Comparison of ENCODE assay signal across 7 cellular contexts in the genomic region with DNA sequence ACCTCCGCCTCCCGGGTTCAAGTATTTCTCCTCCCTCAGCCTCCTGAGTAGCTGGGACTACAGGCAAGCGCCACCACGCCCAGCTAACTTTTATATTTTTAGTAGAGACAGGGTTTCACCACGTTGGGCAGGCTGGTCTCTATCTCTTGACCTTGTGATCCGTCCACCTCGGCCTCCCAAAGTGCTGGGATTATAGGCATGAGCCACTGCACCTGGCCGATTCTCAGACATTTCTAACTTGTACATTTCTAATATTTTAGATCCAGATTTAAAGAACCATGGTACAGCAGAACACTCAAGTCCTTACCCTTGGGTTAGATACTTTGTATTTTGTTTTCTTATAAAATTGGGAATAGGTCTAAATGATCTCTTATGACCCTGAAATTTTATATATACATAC. TPM values are rescaled to one million over a fixed set of nuclear protein-coding genes. Genes with fewer than 3 reads are reported as not detected.
DNase-seq lines count a peak whose midpoint lies in the region; ATAC-seq, FAIRE-seq and TF ChIP-seq lines count a peak whose summit lies in the region.
"Not testable (repeated sequence)": the region's sequence is repeated elsewhere in the genome, so short reads cannot be mapped to it uniquely, and the experiment has no call there.

No MANE protein-coding gene starts in this region.

- not testable (repeated sequence) for FAIRE-seq in A549 (lab: Jason Lieb, UNC)

- H3K9me2 ChIP-seq in HCT116 (ENCODE audit: insufficient read depth) = not testable (repeated sequence)

- ATAC-seq in A549; HCT116; RWPE2 (ENCODE audit: low read depth); activated T-cell treated with anti-CD3 and anti-CD28 coated beads, Interleukin-2, amount 50 U/mL, for 72 hours (replicated peaks in 1 of 2); memory B cell (ENCODE audit: low read depth); gastrocnemius medialis: not testable (repeated sequence)

- in situ Hi-C loops in gastrocnemius medialis (cut with MboI; ENCODE audit: low sequenced_read_pairs in 4 of 4) = not testable (repeated sequence)

- not testable (repeated sequence) for TF ChIP-seq EP300 in A549 (IDR thresholded peaks at IDR 0.05)

- peaks cover 70% of the 10 kb centered on the region for H3K4me1 Mint-ChIP-seq in activated T-cell treated with anti-CD3 and anti-CD28 coated beads, Interleukin-2, amount 50 U/mL, for 72 hours (ENCODE audit: low read depth)
- H3K4me1 Mint-ChIP-seq in chondrocyte (ENCODE audit: low read depth) = peaks cover 37% of the 10 kb centered on the region
- peaks cover 23% of the 10 kb centered on the region for H3K4me1 Mint-ChIP-seq in memory B cell

- BruUV-seq in HCT116 (replicated peaks; lab: Mats Ljungman, UMichigan) = not testable (repeated sequence)

- H3K27me3 ChIP-seq in HCT116 (ENCODE audit: insufficient read depth, low read length); RWPE2 (ENCODE audit: insufficient read depth, poor library complexity, severe bottlenecking); gastrocnemius medialis: not testable (repeated sequence)

- peaks cover 98% of the 10 kb centered on the region for H3K79me2 ChIP-seq in HCT116 (ENCODE audit: insufficient read depth, low read length)

- H3K9ac ChIP-seq in HCT116 (ENCODE audit: low read length) = not testable (repeated sequence)

- intact Hi-C loops in HCT116 (cut with micrococcal nuclease); gastrocnemius medialis (cut with DNase I; ENCODE audit: low total_unique reads): not testable (repeated sequence)

- H3K27ac Mint-ChIP-seq in activated T-cell treated with anti-CD3 and anti-CD28 coated beads, Interleukin-2, amount 50 U/mL, for 72 hours = peak overlapping the region; percentile 50
- H3K27ac Mint-ChIP-seq in chondrocyte (ENCODE audit: unreplicated experiment) (peak overlapping the region; percentile 81), memory B cell (peak overlapping the region; percentile 54)

- peak overlapping the region; percentile 4 to 63; a peak in 4 of 6 replicates for H3K27ac ChIP-seq in A549
- peak overlapping the region; percentile 12; the same call in 1 of the 2 replicates for H3K27ac ChIP-seq in HCT116 (ENCODE audit: low read depth, low read length)
- peak overlapping the region; percentile 37 for H3K27ac ChIP-seq in RWPE2 (ENCODE audit: poor library complexity, severe bottlenecking)
- peak overlapping the region; percentile 24 to 71 (median 66) for H3K27ac ChIP-seq in gastrocnemius medialis

- TF ChIP-seq CTCF in A549 (IDR thresholded peaks at IDR 0.05); HCT116 (IDR thresholded peaks at IDR 0.05 in 2 of 3, conservative IDR thresholded peaks at IDR 0.05 in 1 of 3; ENCODE audit: borderline replicate concordance in 1 of 3, insufficient read depth in 1 of 3, low read depth in 2 of 3, low read length in 2 of 3); RWPE2 (IDR thresholded peaks at IDR 0.05; ENCODE audit: poor library complexity, severe bottlenecking); chondrocyte (IDR thresholded peaks at IDR 0.05); gastrocnemius medialis (IDR thresholded peaks at IDR 0.05 in 4 of 5, conservative IDR thresholded peaks at IDR 0.05 in 1 of 5): not testable (repeated sequence)

- not testable (repeated sequence) for TF ChIP-seq RAD21 in A549 (conservative IDR thresholded peaks at IDR 0.05 in 1 of 2, IDR thresholded peaks at IDR 0.05 in 1 of 2); HCT116 (IDR thresholded peaks at IDR 0.05; ENCODE audit: low read depth)

- H3K4me1 ChIP-seq in A549 (peaks cover 42% of the 10 kb centered on the region), HCT116 (ENCODE audit: control insufficient read depth in 1 of 2, insufficient read depth in 2 of 2, low read length in 2 of 2) (peaks cover 43 to 68% of the 10 kb centered on the region in 2 experiments), RWPE2 (ENCODE audit: insufficient read depth, poor library complexity, severe bottlenecking) (peaks cover 14% of the 10 kb centered on the region), gastrocnemius medialis (peaks cover 13 to 16% of the 10 kb centered on the region in 2 donors)

- not testable (repeated sequence) for H3K4me2 ChIP-seq in A549
- peak overlapping the region; percentile 43 for H3K4me2 ChIP-seq in HCT116 (ENCODE audit: low read length)

- CTCF ChIA-PET in A549 (lab: Yijun Ruan, JAX) (interaction anchor here (0.9 to 2.0 kb wide), 4 partner anchors 19 to 172 kb away, joined by 3 to 11 read pairs (median 4); no protein-coding TSS in a partner anchor), HCT116 (lab: Charles Lee) (interaction anchor here (1.0 kb wide), 1 partner anchor 18 kb away, joined by 3 read pairs; no protein-coding TSS in a partner anchor)

- RAD21 ChIA-PET in HCT116 (lab: Charles Lee; ENCODE audit: low non-redundant PET in 1 of 2, low total read pairs in 2 of 2, uncharacterized antibody in 2 of 2, unreplicated experiment in 2 of 2) = not testable (repeated sequence)

- not testable (repeated sequence) for H3K4me3 Mint-ChIP-seq in activated T-cell treated with anti-CD3 and anti-CD28 coated beads, Interleukin-2, amount 50 U/mL, for 72 hours; chondrocyte (ENCODE audit: unreplicated experiment); memory B cell

- not testable (repeated sequence) for H3K4me3 ChIP-seq in A549; HCT116 (replicated peaks in 1 of 2; ENCODE audit: low read depth in 1 of 2, low read length in 2 of 2); RWPE2 (ENCODE audit: severe bottlenecking); gastrocnemius medialis

- WGBS in A549 (ENCODE audit: missing lambda C conversion rate) = 74% methylated on average over 8 of the region's 8 CpGs

- not testable (repeated sequence) for H3K27me3 Mint-ChIP-seq in activated T-cell treated with anti-CD3 and anti-CD28 coated beads, Interleukin-2, amount 50 U/mL, for 72 hours (ENCODE audit: low read depth); chondrocyte (ENCODE audit: low read depth); memory B cell

- not testable (repeated sequence) for H3K36me3 Mint-ChIP-seq in activated T-cell treated with anti-CD3 and anti-CD28 coated beads, Interleukin-2, amount 50 U/mL, for 72 hours (ENCODE audit: insufficient read depth in 2 of 2); chondrocyte (ENCODE audit: low read depth); memory B cell

- H2AFZ ChIP-seq in HCT116 (ENCODE audit: low read depth, low read length, poor library complexity, severe bottlenecking) = not testable (repeated sequence)

- not testable (repeated sequence) for H3K9me3 ChIP-seq in A549; HCT116 (ENCODE audit: control insufficient read depth in 1 of 2, insufficient read depth in 1 of 2, low read depth in 1 of 2, low read length in 2 of 2); RWPE2 (ENCODE audit: severe bottlenecking); gastrocnemius medialis

- H3K36me3 ChIP-seq in HCT116 (ENCODE audit: control insufficient read depth in 1 of 2, insufficient read depth in 2 of 2, low read length in 2 of 2); gastrocnemius medialis: not testable (repeated sequence)
- H3K36me3 ChIP-seq in RWPE2 (ENCODE audit: low read depth) = peaks cover 38% of the 10 kb centered on the region

- TF ChIP-seq POLR2A in A549 (IDR thresholded peaks at IDR 0.05; ENCODE audit: low read length); HCT116 (IDR thresholded peaks at IDR 0.05; ENCODE audit: borderline replicate concordance, extremely low read depth, insufficient read depth, insufficient read length); gastrocnemius medialis (IDR thresholded peaks at IDR 0.05): not testable (repeated sequence)

- POLR2A ChIA-PET in A549 (lab: Yijun Ruan, JAX) = interaction anchor here (0.7 kb wide), 1 partner anchor 300 kb away, joined by 3 read pairs; no protein-coding TSS in a partner anchor
- POLR2A ChIA-PET in HCT116 (lab: Charles Lee) = not testable (repeated sequence)

- H4K20me1 ChIP-seq in HCT116 (ENCODE audit: insufficient read depth) = peaks cover 11% of the 10 kb centered on the region; the same call in 1 of the 2 replicates

- H3K9me3 Mint-ChIP-seq in activated T-cell treated with anti-CD3 and anti-CD28 coated beads, Interleukin-2, amount 50 U/mL, for 72 hours; chondrocyte (ENCODE audit: low read depth); memory B cell: not testable (repeated sequence)

- DNase-seq in A549 (ENCODE audit: low read depth in 1 of 2, low spot score in 1 of 2); HCT116 (ENCODE audit: low read depth, low spot score); RWPE2 (ENCODE audit: low spot score); activated T-cell treated with anti-CD3 and anti-CD28 coated beads, Interleukin-2, amount 50 U/mL, for 72 hours; chondrocyte (ENCODE audit: low spot score); memory B cell (ENCODE audit: low spot score in 2 of 2); gastrocnemius medialis: not testable (repeated sequence)

RNA-seq across cellular contexts. Expression of gene UBE2D2, which starts 31.9 kb away (rescaled TPM):
- polyA plus RNA-seq in A549 (2011; rRNA removed) (74.8 and 92.9 TPM in 2 replicates), A549 (2017; fragmentation: RNase III; extraction: RNeasy Plus Mini Kit Qiagen cat#74134 plus additional on column Dnase treatment) (114 to 116 TPM (median 115 TPM) in 3 replicates)
- 29.7 and 31.5 TPM in 2 replicates for polyA plus RNA-seq in A549 (2012; cell fraction: cytosol; rRNA removed)
- polyA plus RNA-seq in A549 (2012; cell fraction: nucleus; rRNA removed) = 15.0 and 21.9 TPM in 2 replicates
- polyA minus RNA-seq in A549 (2011; rRNA and poly(A)+ RNA removed) = 28.8 and 30.3 TPM in 2 replicates
- total RNA-seq in HCT116 (2021; ENCODE audit: unreplicated experiment) (140 TPM), chondrocyte (110 to 129 TPM (median 117 TPM) in 3 replicates), gastrocnemius medialis (100 to 1,000 TPM in 3 of 4 donors, 10 to 100 TPM in 1; 98.5 to 199 (median 131) TPM)
- polyA plus RNA-seq in HCT116 (2012) = 78.9 and 119 TPM in 2 replicates
- 100 to 1,000 TPM; 315 to 342 TPM for total RNA-seq in activated T-cell treated with anti-CD3 and anti-CD28 coated beads, Interleukin-2, amount 50 U/mL, for 72 hours

RNA-seq across cellular contexts. Expression of gene CXXC5, which starts 55.1 kb away (rescaled TPM):
- polyA plus RNA-seq in A549 (2011; rRNA removed) (16.7 and 18.1 TPM in 2 replicates), A549 (2017; fragmentation: RNase III; extraction: RNeasy Plus Mini Kit Qiagen cat#74134 plus additional on column Dnase treatment) (22.5 to 32.5 TPM (median 26.1 TPM) in 3 replicates)
- polyA plus RNA-seq in A549 (2012; cell fraction: cytosol; rRNA removed) = 19.5 and 34.4 TPM in 2 replicates
- polyA plus RNA-seq in A549 (2012; cell fraction: nucleus; rRNA removed) = 24.3 and 27.2 TPM in 2 replicates
- polyA minus RNA-seq in A549 (2011; rRNA and poly(A)+ RNA removed) = 6.9 and 12.0 TPM in 2 replicates
- total RNA-seq in HCT116 (2021; ENCODE audit: unreplicated experiment) (43.1 TPM), chondrocyte (144 to 193 TPM (median 145 TPM) in 3 replicates), gastrocnemius medialis (10 to 100 TPM; 38.5 to 83.8 (median 60.9) TPM)
- polyA plus RNA-seq in HCT116 (2012) = 34.4 and 46.2 TPM in 2 replicates
- total RNA-seq in activated T-cell treated with anti-CD3 and anti-CD28 coated beads, Interleukin-2, amount 50 U/mL, for 72 hours = 1 to 10 TPM; 1.2 to 1.9 TPM

Comparison
In these comparisons a context has a peak if more than half of its experiments do, and no peak if none do; other contexts are left out.
1. H3K27ac ChIP-seq: peak in every context shown above with its lines; median percentile 66 in gastrocnemius medialis; 37 in RWPE2; 34 in A549; 12 in HCT116.
2. RNA of gene CXXC5, which starts 55.1 kb away (total RNA-seq): 144 to 193 TPM in chondrocyte, 38.5 to 83.8 TPM in gastrocnemius medialis and 43.1 TPM in HCT116 (single experiment); 1.2 to 1.9 TPM in activated T-cell treated with anti-CD3 and anti-CD28 coated beads, Interleukin-2, amount 50 U/mL, for 72 hours; every median in the first group is over 10 times any median in the second.
3. Peak in every context shown above with its lines, with median percentiles within 50 percentile points of each other: H3K27ac Mint-ChIP-seq.